In the genomic region with DNA sequence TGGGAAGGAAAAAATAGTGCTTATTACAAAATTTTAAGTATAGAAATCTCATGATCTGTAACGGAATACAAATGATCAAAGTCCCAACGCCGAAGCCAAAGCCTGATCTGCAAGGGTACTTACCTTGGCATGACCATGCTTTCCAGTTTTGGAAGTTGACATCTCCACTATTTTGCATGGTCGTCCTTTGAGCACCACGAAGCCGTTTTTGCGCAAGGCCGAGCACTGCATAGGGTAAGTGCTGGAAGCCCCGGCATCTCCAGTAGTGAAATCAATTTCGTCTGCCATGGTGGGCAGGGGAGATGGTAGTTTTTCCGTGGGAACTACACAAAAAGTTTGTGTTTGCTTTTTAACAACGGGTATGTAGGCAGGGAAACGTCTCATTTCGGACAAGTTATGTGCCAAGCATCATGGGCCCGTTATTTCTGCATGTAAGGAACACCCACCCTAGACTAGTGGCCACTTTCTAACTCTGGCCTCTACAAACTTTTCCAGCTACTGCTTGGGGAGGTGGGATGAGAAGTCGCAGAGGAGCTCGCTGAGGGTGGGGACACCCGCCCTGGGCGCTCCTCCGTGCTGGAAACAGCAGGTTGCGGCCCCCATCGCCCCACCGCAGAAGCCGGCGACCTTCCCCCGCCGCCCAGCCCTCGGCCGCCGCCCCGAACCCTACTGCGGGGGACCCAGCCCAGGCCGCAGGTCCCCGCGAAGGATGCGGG, we compare ENCODE assay signal across 1 cellular context.
TF ChIP-seq lines count a peak whose summit lies in the region.

No MANE protein-coding gene starts in this region.

TF ChIP-seq in IMR-90, 13 proteins besides CTCF, POLR2A, EP300 and RAD21 (continued from another document):
- TF ChIP-seq CEBPB (IDR thresholded peaks at IDR 0.05; ENCODE audit: low read depth, low read length): peak; percentile 52
